8 cellular contexts compared by ENCODE assay signal in the genomic region with DNA sequence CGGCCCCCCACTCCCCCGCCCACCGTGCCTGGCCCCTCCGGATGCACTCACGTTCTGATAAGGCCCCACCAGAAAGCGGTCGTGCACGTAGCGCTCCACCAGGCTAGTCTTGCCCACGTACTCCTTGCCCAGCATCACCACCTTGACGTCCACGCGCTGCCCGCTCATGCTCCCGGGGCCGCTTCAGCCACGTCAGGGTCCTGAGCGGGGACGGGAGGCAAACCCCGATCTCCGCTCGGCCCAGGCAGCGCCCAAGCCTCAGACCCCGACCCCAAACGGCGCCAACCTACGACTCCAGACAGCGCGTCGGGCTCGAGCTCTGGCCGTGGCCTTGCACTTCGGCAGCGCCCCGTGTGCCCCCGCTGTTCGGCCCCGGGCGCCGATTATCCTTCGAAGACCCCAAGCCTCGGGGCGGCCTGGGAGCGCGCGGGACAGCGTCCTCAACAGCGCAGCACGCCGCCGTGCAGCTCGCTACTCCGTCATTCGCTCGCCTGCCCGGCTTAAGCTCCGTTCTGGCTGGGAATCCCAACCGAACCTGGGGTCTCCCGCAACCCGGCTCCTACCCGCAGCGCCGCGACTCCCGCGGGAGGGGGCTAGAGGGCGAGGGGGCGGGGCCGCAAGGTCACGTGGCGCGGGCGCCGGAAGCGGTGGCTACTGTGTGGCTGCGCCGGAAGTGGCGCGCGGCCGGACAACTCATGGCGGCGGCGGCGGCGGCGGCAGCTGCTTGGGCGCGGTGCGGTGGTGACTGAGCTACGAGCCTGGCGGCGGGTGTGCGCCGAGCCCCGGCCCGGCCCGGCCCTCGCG. TPM values are rescaled to one million over a fixed set of nuclear protein-coding genes. Genes with fewer than 3 reads are reported as not detected.
DNase-seq lines count a peak whose midpoint lies in the region; ATAC-seq and TF ChIP-seq lines count a peak whose summit lies in the region.

A gene with protein sequence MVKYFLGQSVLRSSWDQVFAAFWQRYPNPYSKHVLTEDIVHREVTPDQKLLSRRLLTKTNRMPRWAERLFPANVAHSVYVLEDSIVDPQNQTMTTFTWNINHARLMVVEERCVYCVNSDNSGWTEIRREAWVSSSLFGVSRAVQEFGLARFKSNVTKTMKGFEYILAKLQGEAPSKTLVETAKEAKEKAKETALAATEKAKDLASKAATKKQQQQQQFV (plus strand): TSS at position 679 of the 804 bp plus-strand sequence. CDS start 187 bp downstream, outside the sequence.
A gene (minus strand): TSS at position 599 of the 804 bp plus-strand sequence. CDS start 431 bp downstream, at position 168.

- BruUV-seq in mammary epithelial cell (replicated peaks; lab: Mats Ljungman, UMichigan) = no TSS peak

- H4K20me1 ChIP-seq in mammary epithelial cell (ENCODE audit: insufficient read depth, low read length) = peaks cover 2% of the 10 kb centered on the region

- H3K9me3 Mint-ChIP-seq in immature natural killer cell = no peaks in the 10 kb centered on the region

- TF ChIP-seq CTCF in WI38 (IDR thresholded peaks at IDR 0.05; ENCODE audit: low read depth, low read length) (0 out of 2 replicates have a peak, but pooled peaks have one; percentile 7), mammary epithelial cell (conservative IDR thresholded peaks at IDR 0.05 in 1 of 2, IDR thresholded peaks at IDR 0.05 in 1 of 2; ENCODE audit: extremely low read depth in 1 of 2, insufficient read depth in 1 of 2, low read depth in 1 of 2, low read length in 2 of 2) (peak in 1 of 2 donors; percentile 46), spleen (IDR thresholded peaks at IDR 0.05 in 8 of 11, conservative IDR thresholded peaks at IDR 0.05 in 3 of 11) (peak in 6 of 11 experiments; percentile 39 to 63 (median 46))

- CTCF ChIA-PET in mammary epithelial cell (lab: Charles Lee; ENCODE audit: low non-redundant PET) = interaction anchor here (0.6 kb wide), 2 partner anchors 194 to 195 kb away, joined by 3 to 13 read pairs; a partner anchor contains a TSS

- H3K27me3 Mint-ChIP-seq in immature natural killer cell (ENCODE audit: low read depth in 3 of 3) = peaks cover 16 to 32% (median 29%) of the 10 kb centered on the region in 3 donors

- H3K9me3 ChIP-seq in mammary epithelial cell (replicated peaks; ENCODE audit: insufficient read depth, low read length) (no peaks in the 10 kb centered on the region), spleen (no peaks in the 10 kb centered on the region)

- H3K4me3 ChIP-seq in WI38 (ENCODE audit: low read depth, low read length) (peak within 1 kb of the TSS; percentile 91), mammary epithelial cell (replicated peaks in 1 of 3; ENCODE audit: insufficient read depth in 1 of 3, low read depth in 2 of 3, low read length in 3 of 3) (peak within 1 kb of the TSS; percentile 54 to 95 (median 85)), spleen (peak within 1 kb of the TSS; percentile 77 to 99 (median 96))

- peaks cover 81 to 83% of the 10 kb centered on the region in 2 donors for H3K4me1 Mint-ChIP-seq in immature natural killer cell

- 8% methylated on average over 9 of the region's 100 CpGs for WGBS in mammary epithelial cell (ENCODE audit: low coverage, missing lambda C conversion rate)
- 0 to 1% (median 1%) methylated on average over 32 to 100 of the region's 100 CpGs for WGBS in spleen, 5 donors

- intact Hi-C loops in mammary epithelial cell (cut with micrococcal nuclease) (loop anchor here (10.0 kb wide), 1 partner anchor 649 kb away; no protein-coding TSS in a partner anchor), spleen (cut with DNase I; ENCODE audit: low total_unique reads) (loop anchor here (10.0 kb wide), 1 partner anchor 189 kb away; no protein-coding TSS in a partner anchor)

- in situ Hi-C loops in mammary epithelial cell (cut with MboI; ENCODE audit: low sequenced_read_pairs in 2 of 2) = no loop called here

- ATAC-seq in HG02970 (IDR thresholded peaks at IDR 0.05; ENCODE audit: low FRiP score, unreplicated experiment) = peak; percentile 63

- H2AFZ ChIP-seq in mammary epithelial cell (ENCODE audit: low read depth, low read length) = peak within 1 kb of the TSS; percentile 90

- H3K4me3 Mint-ChIP-seq in immature natural killer cell = peak within 1 kb of the TSS; percentile 90 to 95 (median 94)

- H3K79me2 ChIP-seq in mammary epithelial cell (ENCODE audit: insufficient read depth, low read length) = peaks cover 34% of the 10 kb centered on the region

- H3K27ac Mint-ChIP-seq in immature natural killer cell = peak within 1 kb of the TSS; percentile 95 to 98 (median 96)

- H3K27ac ChIP-seq in mammary epithelial cell (ENCODE audit: insufficient read depth, low read depth, low read length) = peak within 1 kb of the TSS; percentile 82
- peak within 1 kb of the TSS; percentile 87 to 94 (median 92) for H3K27ac ChIP-seq in spleen

- H3K4me1 ChIP-seq in mammary epithelial cell (ENCODE audit: insufficient read depth, low read length) (peaks cover 49% of the 10 kb centered on the region), spleen (peaks cover 46 to 94% (median 88%) of the 10 kb centered on the region in 6 donors)

- peaks cover 5 to 25% (median 19%) of the 10 kb centered on the region in 3 donors for H3K36me3 Mint-ChIP-seq in immature natural killer cell

- peak; percentile 35 for DNase-seq in NCI-H2107 (lab: John Stamatoyannopoulos, UW)
- no peak for DNase-seq in NCI-H2107 treated with DMSO at 0.1 percent for 48 hours (lab: John Stamatoyannopoulos, UW; ENCODE audit: unreplicated experiment)
- peak; percentile 89 for DNase-seq in NCI-H2196 (lab: John Stamatoyannopoulos, UW; ENCODE audit: unreplicated experiment)
- DNase-seq in mammary epithelial cell = peak; percentile 78
- DNase-seq in immature natural killer cell = peak; percentile 90 to 91 (median 91)
- DNase-seq in spleen = peak; percentile 97

- H3K36me3 ChIP-seq in mammary epithelial cell (ENCODE audit: insufficient read depth, low read length) = peaks cover 4% of the 10 kb centered on the region
- H3K36me3 ChIP-seq in spleen = peaks cover 0 to 61% (median 30%) of the 10 kb centered on the region in 6 donors

- no peaks in the 10 kb centered on the region for H3K27me3 ChIP-seq in mammary epithelial cell (ENCODE audit: insufficient read depth, low read length)
- no peaks in the 10 kb centered on the region for H3K27me3 ChIP-seq in spleen (replicated peaks in 1 of 7)

- peak within 1 kb of the TSS; percentile 100 for H3K4me2 ChIP-seq in mammary epithelial cell (ENCODE audit: insufficient read depth, low read depth, low read length)

- dilution Hi-C loops in mammary epithelial cell (cut with HindIII; ENCODE audit: low sequenced_read_pairs) = no loop called here

- TF ChIP-seq POLR2A in spleen (IDR thresholded peaks at IDR 0.05) = peak in 2 of 3 donors; percentile 27 to 44

- peak within 1 kb of the TSS; percentile 86 for H3K9ac ChIP-seq in mammary epithelial cell (ENCODE audit: insufficient read depth, low read length)

RNA-seq across cellular contexts. Expression of the first gene that starts in this region (rescaled TPM):
- 100 to 1,000 TPM in 1 of 2 donors, 10 to 100 TPM in 1; 51.5 to 181 TPM for total RNA-seq in mammary epithelial cell
- 276 TPM for polyA plus RNA-seq in mammary epithelial cell
- polyA minus RNA-seq in mammary epithelial cell = 144 TPM
- 100 to 1,000 TPM; 345 to 494 (median 375) TPM for polyA plus RNA-seq in immature natural killer cell
- 100 to 1,000 TPM in 5 of 7 donors, 10 to 100 TPM in 2; 74.5 to 173 (median 106) TPM for total RNA-seq in spleen
- polyA plus RNA-seq in spleen = 100 to 1,000 TPM; 131 to 174 (median 154) TPM

RNA-seq across cellular contexts. Expression of the second gene that starts in this region (rescaled TPM):
- 10 to 100 TPM; 10.3 to 21.4 TPM for total RNA-seq in mammary epithelial cell
- 17.4 TPM for polyA plus RNA-seq in mammary epithelial cell
- polyA minus RNA-seq in mammary epithelial cell = not detected
- polyA plus RNA-seq in immature natural killer cell = 10 to 100 TPM; 39.7 to 80.2 (median 45.8) TPM
- 10 to 100 TPM; 52.1 to 90.4 (median 80.8) TPM for total RNA-seq in spleen
- 100 to 1,000 TPM in 2 of 3 donors, 10 to 100 TPM in 1; 90.6 to 181 (median 170) TPM for polyA plus RNA-seq in spleen
